ENCODE assay signal across 8 cellular contexts in the genomic region with DNA sequence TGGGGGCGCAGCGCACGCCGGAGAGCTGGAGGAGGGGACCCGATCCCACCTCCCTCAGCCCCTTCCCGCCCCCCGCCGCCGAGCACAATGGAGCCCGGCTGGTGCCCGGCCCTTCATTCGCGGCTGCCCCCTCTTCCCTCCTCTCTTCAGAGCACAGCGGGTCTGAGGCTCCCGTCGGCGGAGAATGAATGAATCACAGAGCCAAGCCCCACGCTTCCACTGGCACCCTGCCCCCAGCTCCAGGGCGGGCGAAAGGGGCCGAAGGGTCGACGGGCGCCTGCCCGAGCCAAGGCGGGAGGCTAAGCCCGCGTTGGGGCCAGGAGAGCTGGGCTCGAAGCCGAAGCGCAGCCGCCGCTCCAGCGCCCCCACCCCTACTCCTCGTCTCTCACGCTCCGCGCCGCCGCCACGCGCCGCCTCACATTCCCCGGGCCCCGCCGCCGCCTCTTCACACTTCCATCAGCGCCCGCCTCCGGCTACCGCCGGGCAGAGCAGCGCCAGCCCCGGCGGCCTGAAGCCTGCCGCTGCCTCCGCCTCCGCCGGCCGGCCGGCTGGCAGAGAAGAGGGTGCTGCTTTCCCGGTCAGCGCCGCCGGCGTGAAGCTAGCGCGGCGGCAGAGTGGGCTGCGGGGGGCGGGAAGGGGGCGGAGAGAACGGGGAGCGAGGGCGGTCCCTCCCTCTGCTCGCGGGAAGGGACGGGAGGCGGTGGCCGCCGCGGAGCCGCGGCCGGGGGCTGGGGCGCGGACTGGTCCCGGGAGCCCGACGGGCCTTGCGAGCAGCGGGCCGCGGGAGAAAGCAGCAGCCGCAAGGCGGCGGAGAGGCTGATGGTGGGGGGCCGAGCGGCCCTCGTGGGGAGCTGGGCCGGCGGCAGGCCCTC. TPM values are rescaled to one million over a fixed set of nuclear protein-coding genes. Genes with fewer than 3 reads are reported as not detected.
DNase-seq lines count a peak whose midpoint lies in the region; ATAC-seq, FAIRE-seq and TF ChIP-seq lines count a peak whose summit lies in the region.

A gene with protein sequence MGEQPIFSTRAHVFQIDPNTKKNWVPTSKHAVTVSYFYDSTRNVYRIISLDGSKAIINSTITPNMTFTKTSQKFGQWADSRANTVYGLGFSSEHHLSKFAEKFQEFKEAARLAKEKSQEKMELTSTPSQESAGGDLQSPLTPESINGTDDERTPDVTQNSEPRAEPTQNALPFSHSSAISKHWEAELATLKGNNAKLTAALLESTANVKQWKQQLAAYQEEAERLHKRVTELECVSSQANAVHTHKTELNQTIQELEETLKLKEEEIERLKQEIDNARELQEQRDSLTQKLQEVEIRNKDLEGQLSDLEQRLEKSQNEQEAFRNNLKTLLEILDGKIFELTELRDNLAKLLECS (minus strand): TSS at position 616 of the 872 bp plus-strand sequence. CDS start 1,360 bp downstream, outside the sequence.

- peak; percentile 34 for DNase-seq in NCI-H2107 (lab: John Stamatoyannopoulos, UW)
- DNase-seq in NCI-H2107 treated with DMSO at 0.1 percent for 48 hours (lab: John Stamatoyannopoulos, UW; ENCODE audit: unreplicated experiment): no peak
- peak; percentile 69 for DNase-seq in NCI-H2029 (lab: John Stamatoyannopoulos, UW)
- DNase-seq in activated B cell treated with CpG ODN at 0.5 μM for 24 hours: peak; percentile 75
- DNase-seq in bronchial epithelial cell (ENCODE audit: low read depth): peak; percentile 50
- peak; percentile 75 for DNase-seq in iris pigment epithelial cell (ENCODE audit: low read depth)
- DNase-seq in stimulated activated CD4-positive, alpha-beta T cell treated with anti-CD3 and anti-CD28 coated beads, Interleukin-12 subunit alpha, Interleukin-12 subunit beta, amount 100 ng/mL, for 4 hours: peak; percentile 77

- H3K4me3 Mint-ChIP-seq in activated B cell treated with CpG ODN at 0.5 μM for 24 hours: peak within 1 kb of the TSS; percentile 91

- no peaks in the 10 kb centered on the region for H3K36me3 ChIP-seq in bronchial epithelial cell (ENCODE audit: control insufficient read depth, insufficient read depth, low read length)

- no peak for FAIRE-seq in bronchial epithelial cell (lab: Jason Lieb, UNC)

- H3K27me3 ChIP-seq in bronchial epithelial cell (ENCODE audit: control insufficient read depth, insufficient read depth, low read length): no peaks in the 10 kb centered on the region

- TF ChIP-seq CTCF in activated B cell treated with CpG ODN at 0.5 μM for 24 hours (IDR thresholded peaks at IDR 0.05) (no peak), bronchial epithelial cell (IDR thresholded peaks at IDR 0.05; ENCODE audit: insufficient read depth, low read length, severe bottlenecking) (peak; percentile 24)

- CTCF ChIA-PET in activated B cell treated with CpG ODN at 0.5 μM for 24 hours (lab: Charles Lee): interaction anchor here (0.6 kb wide), 1 partner anchor 44 kb away, joined by 4 read pairs; no protein-coding TSS in a partner anchor

- H3K9me3 Mint-ChIP-seq in activated B cell treated with CpG ODN at 0.5 μM for 24 hours: no peaks in the 10 kb centered on the region

- H3K4me3 ChIP-seq in bronchial epithelial cell (ENCODE audit: low read depth, low read length): peak within 1 kb of the TSS; percentile 76

- H3K27ac Mint-ChIP-seq in activated B cell treated with CpG ODN at 0.5 μM for 24 hours: peak within 1 kb of the TSS; percentile 89

- H3K36me3 Mint-ChIP-seq in activated B cell treated with CpG ODN at 0.5 μM for 24 hours (ENCODE audit: low read depth): peaks cover 4% of the 10 kb centered on the region

- peaks cover 24% of the 10 kb centered on the region for H3K27me3 Mint-ChIP-seq in activated B cell treated with CpG ODN at 0.5 μM for 24 hours

- intact Hi-C loops in activated B cell treated with CpG ODN at 0.5 μM for 24 hours (cut with micrococcal nuclease): loop anchor here (1.0 to 10.0 kb wide), 12 partner anchors 99 to 1881 kb away; a partner anchor contains a TSS

- peak; percentile 67 for ATAC-seq in HG02885 (IDR thresholded peaks at IDR 0.05; ENCODE audit: poor library complexity, unreplicated experiment)
- ATAC-seq in activated B cell treated with CpG ODN at 0.5 μM for 24 hours (ENCODE audit: low read depth): peak; percentile 71

- POLR2A ChIA-PET in activated B cell treated with CpG ODN at 0.5 μM for 24 hours (lab: Charles Lee): interaction anchor here (0.5 to 2.2 kb wide), 12 partner anchors 9 to 1881 kb away, joined by 3 to 14 read pairs (median 4); a partner anchor contains a TSS

- peaks cover 28% of the 10 kb centered on the region for H3K4me1 Mint-ChIP-seq in activated B cell treated with CpG ODN at 0.5 μM for 24 hours

RNA-seq across cellular contexts. Expression of the gene that starts here (rescaled TPM):
- total RNA-seq in activated B cell treated with CpG ODN at 0.5 μM for 24 hours (3.2 and 4.2 TPM in 2 replicates), bronchial epithelial cell (20.5 and 40.3 TPM in 2 replicates)
